20 cellular contexts compared by ENCODE assay signal in the genomic region with DNA sequence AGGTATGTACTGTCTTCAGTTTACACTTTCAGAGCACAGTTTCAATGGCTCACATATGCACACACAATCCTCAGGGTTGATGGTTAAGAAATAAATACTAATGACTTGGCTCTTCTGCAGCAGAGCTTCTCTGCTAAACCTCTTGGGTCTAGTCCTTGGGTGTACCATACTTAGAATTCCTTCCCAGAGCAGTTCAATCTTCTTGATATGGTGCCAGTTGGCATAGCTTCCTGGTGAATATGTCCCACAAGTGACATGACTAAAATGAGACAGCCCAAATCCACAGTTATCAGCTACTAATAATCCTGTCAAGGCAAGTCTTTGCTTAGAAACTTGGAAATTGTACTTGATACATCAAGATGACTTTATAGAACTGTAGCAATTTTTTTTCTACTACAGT.
DNase-seq lines count a peak whose midpoint lies in the region; ATAC-seq and TF ChIP-seq lines count a peak whose summit lies in the region.
"Had no signal": no experiment of that assay in that cellular context is flagged by ENCODE, and none has a peak within 500 bp of the region (broad histone marks: within the 10 kb centered on the region; RNA-seq: fewer than 3 reads in every experiment).

No MANE protein-coding gene starts in this region.

- H3K9me3 ChIP-seq in gastroesophageal sphincter: no peaks in the 10 kb centered on the region
- H3K9me3 ChIP-seq: pancreas, thyroid gland had no signal

- no peaks in the 10 kb centered on the region for H3K36me3 ChIP-seq in gastroesophageal sphincter
- H3K36me3 ChIP-seq: pancreas, thyroid gland had no signal

- DNase-seq in EH (ENCODE audit: low read depth) (peak; percentile 93), M059J (ENCODE audit: low read depth) (peak; percentile 83), epithelial cell of esophagus (ENCODE audit: low read depth) (peak; percentile 3), kidney tubule cell (ENCODE audit: low spot score) (peak; percentile 74), DMS79 treated with DMSO at 0.1 percent for 48 hours (lab: John Stamatoyannopoulos, UW) (no peak)
- no peak for DNase-seq in stimulated activated CD4-positive, alpha-beta T cell treated with anti-CD3 and anti-CD28 coated beads, Interleukin-4, amount 100 ng/mL, for 24 hours
- DNase-seq: activated CD4-positive, CD25-positive, alpha-beta regulatory T cell treated with anti-CD3 and anti-CD28 coated beads, Interleukin-2, amount 50 U/mL, for 72 hours; activated CD8-positive, alpha-beta memory T cell treated with anti-CD3 and anti-CD28 coated beads, Interleukin-2, amount 50 U/mL, for 4 hours; activated gamma-delta T cell treated with Interleukin-2 at 50 U/mL for 16 hours; aorta; DMS79; NCI-H345; pancreas; SHP77 treated with DMSO at 0.1 percent for 48 hours; T-helper 2 cell had no signal

- no peaks in the 10 kb centered on the region for H3K27me3 ChIP-seq in gastroesophageal sphincter
- H3K27me3 ChIP-seq: pancreas, thyroid gland had no signal

- H3K27ac ChIP-seq in gastroesophageal sphincter: no peak overlapping the region
- H3K27ac ChIP-seq: pancreas, skin epidermis, thyroid gland had no signal

- H3K4me3 ChIP-seq in epithelial cell of esophagus (ENCODE audit: low read length) (no peak overlapping the region), gastroesophageal sphincter (no peak overlapping the region)
- H3K4me3 ChIP-seq: pancreas, skin epidermis, thyroid gland had no signal

- H3K4me1 ChIP-seq in gastroesophageal sphincter: peaks cover 0 to 20% (median 0%) of the 10 kb centered on the region in 3 donors
- H3K4me1 ChIP-seq: pancreas, thyroid gland had no signal

- TF ChIP-seq POLR2A in gastroesophageal sphincter (IDR thresholded peaks at IDR 0.05): no peak

- no peak for TF ChIP-seq EP300 in gastroesophageal sphincter (IDR thresholded peaks at IDR 0.05)

- TF ChIP-seq CTCF in epithelial cell of esophagus (IDR thresholded peaks at IDR 0.05; ENCODE audit: insufficient read depth, low read depth, low read length, missing control alignments) (no peak), gastroesophageal sphincter (IDR thresholded peaks at IDR 0.05) (no peak)

- ATAC-seq in GM21723 (IDR thresholded peaks at IDR 0.05; ENCODE audit: unreplicated experiment) (no peak), gastroesophageal sphincter (no peak)
- ATAC-seq: left lobe of liver, pancreas had no signal

Comparison
In these comparisons a context has a peak if more than half of its experiments do, and no peak if none do; other contexts are left out.
1. DNase-seq: peak in EH (single experiment), M059J (single experiment), epithelial cell of esophagus (single experiment) and kidney tubule cell (single experiment); none in DMS79 treated with DMSO at 0.1 percent for 48 hours (single experiment) and stimulated activated CD4-positive, alpha-beta T cell treated with anti-CD3 and anti-CD28 coated beads, Interleukin-4, amount 100 ng/mL, for 24 hours (single experiment).